Comparison of ENCODE assay signal across 1 cellular context in genomic region chr22:20807315-20807752, GRCh38.
TF ChIP-seq lines count a peak whose summit lies in the region.

No MANE protein-coding gene starts in this region.

TF ChIP-seq in K562, 482 proteins besides CTCF, POLR2A, EP300 and RAD21 (continued from another document and continues in another):
- TF ChIP-seq EWSR1 (IDR thresholded peaks at IDR 0.05; ENCODE audit: borderline replicate concordance, low read depth, partially characterized antibody) (no peak), TEAD4 (IDR thresholded peaks at IDR 0.05; ENCODE audit: low read length) (0 out of 2 replicates have a peak, but pooled peaks have one; percentile 27), TEAD4 (CRISPR knock-in tag; IDR thresholded peaks at IDR 0.05; ENCODE audit: borderline replicate concordance) (no peak), FUS (optimal IDR thresholded peaks at IDR 0.05; ENCODE audit: low read depth, low read length) (no peak), MTA3 (IDR thresholded peaks at IDR 0.05; ENCODE audit: borderline replicate concordance) (0 out of 2 replicates have a peak, but pooled peaks have one; percentile 68), TEAD2 (tag; IDR thresholded peaks at IDR 0.05) (peak; percentile 68; the same call in 1 of the 2 replicates), FOSL1 (tag; conservative IDR thresholded peaks at IDR 0.05) (peak; percentile 96), PHB (CRISPR knock-in tag; IDR thresholded peaks at IDR 0.05) (0 out of 2 replicates have a peak, but pooled peaks have one; percentile 6), ZNF507 (tag; conservative IDR thresholded peaks at IDR 0.05) (no peak), RAD51 (IDR thresholded peaks at IDR 0.05; ENCODE audit: borderline replicate concordance, low read depth) (no peak), RBBP5 (IDR thresholded peaks at IDR 0.05; ENCODE audit: borderline replicate concordance, insufficient read depth, low read length, poor library complexity, severe bottlenecking) (peak; percentile 24), LCOR (CRISPR knock-in tag; IDR thresholded peaks at IDR 0.05) (no peak), RHOXF2B (CRISPR knock-in tag; conservative IDR thresholded peaks at IDR 0.05) (no peak), MAFG (tag; conservative IDR thresholded peaks at IDR 0.05) (peak; percentile 99), KDM5B (IDR thresholded peaks at IDR 0.05; ENCODE audit: insufficient replicate concordance, low read depth, low read length) (no peak), PTTG1 (tag; IDR thresholded peaks at IDR 0.05; ENCODE audit: low read depth) (no peak), MYNN (IDR thresholded peaks at IDR 0.05) (no peak), MYNN (CRISPR knock-in tag; IDR thresholded peaks at IDR 0.05) (no peak), ZNF197 (CRISPR knock-in tag; IDR thresholded peaks at IDR 0.05; ENCODE audit: low read depth) (no peak), NRF1 (conservative IDR thresholded peaks at IDR 0.05 in 1 of 2, IDR thresholded peaks at IDR 0.05 in 1 of 2) (0 out of 4 replicates have a peak, but pooled peaks of 1 of the 2 experiments have one; percentile 24), ZNF174 (CRISPR knock-in tag; IDR thresholded peaks at IDR 0.05) (no peak), TCFL5 (CRISPR knock-in tag; conservative IDR thresholded peaks at IDR 0.05) (no peak), YBX1 (IDR thresholded peaks at IDR 0.05) (no peak), KLF6 (CRISPR knock-in tag; IDR thresholded peaks at IDR 0.05; ENCODE audit: borderline replicate concordance) (no peak), HDAC6 (IDR thresholded peaks at IDR 0.05; ENCODE audit: low read depth, low read length) (0 out of 2 replicates have a peak, but pooled peaks have one; percentile 29), ZC3H8 (IDR thresholded peaks at IDR 0.05) (no peak), RREB1 (CRISPR knock-in tag; IDR thresholded peaks at IDR 0.05) (no peak), DNMT1 (IDR thresholded peaks at IDR 0.05) (no peak), HDAC8 (tag; IDR thresholded peaks at IDR 0.05) (peak; percentile 15; the same call in 1 of the 2 replicates), ZNF695 (CRISPR knock-in tag; IDR thresholded peaks at IDR 0.05) (no peak), NR2C1 (IDR thresholded peaks at IDR 0.05) (no peak), NR2C1 (tag; IDR thresholded peaks at IDR 0.05) (0 out of 2 replicates have a peak, but pooled peaks have one; percentile 41), NEUROD1 (IDR thresholded peaks at IDR 0.05; ENCODE audit: borderline replicate concordance, low read depth, low read length, partially characterized antibody) (peak; percentile 37), DDX20 (tag; IDR thresholded peaks at IDR 0.05; ENCODE audit: low read depth) (0 out of 2 replicates have a peak, but pooled peaks have one; percentile 13), JUNB (CRISPR knock-in tag; conservative IDR thresholded peaks at IDR 0.05) (peak; percentile 89), HNRNPK (IDR thresholded peaks at IDR 0.05; ENCODE audit: low read depth, low read length, poor library complexity, severe bottlenecking) (no peak), TOE1 (IDR thresholded peaks at IDR 0.05; ENCODE audit: borderline replicate concordance) (no peak), TOE1 (CRISPR knock-in tag; IDR thresholded peaks at IDR 0.05; ENCODE audit: borderline replicate concordance, low read depth) (peak; percentile 94; the same call in 1 of the 2 replicates), E2F1 (CRISPR knock-in tag; IDR thresholded peaks at IDR 0.05) (peak; percentile 58), ZNF146 (CRISPR knock-in tag; IDR thresholded peaks at IDR 0.05; ENCODE audit: unreplicated experiment) (no peak), ZFPM2 (CRISPR knock-in tag; IDR thresholded peaks at IDR 0.05) (no peak), FOXM1 (IDR thresholded peaks at IDR 0.05; ENCODE audit: low read depth) (no peak), FOXM1 (CRISPR knock-in tag; IDR thresholded peaks at IDR 0.05; ENCODE audit: low read depth) (no peak), DMBX1 (CRISPR knock-in tag; IDR thresholded peaks at IDR 0.05; ENCODE audit: borderline replicate concordance) (no peak; the same call in 1 of the 2 replicates), ARID1B (IDR thresholded peaks at IDR 0.05) (peak; percentile 68; the same call in 1 of the 2 replicates), KDM4B (IDR thresholded peaks at IDR 0.05; ENCODE audit: borderline replicate concordance in 2 of 2, low read depth in 1 of 2) (no peak), ERF (CRISPR knock-in tag; IDR thresholded peaks at IDR 0.05) (0 out of 2 replicates have a peak, but pooled peaks have one; percentile 43), FOXP4 (CRISPR knock-in tag; IDR thresholded peaks at IDR 0.05; ENCODE audit: borderline replicate concordance) (no peak), C11orf30 (IDR thresholded peaks at IDR 0.05; ENCODE audit: low read depth) (peak; percentile 99)
- TF ChIP-seq, protein P1, sequence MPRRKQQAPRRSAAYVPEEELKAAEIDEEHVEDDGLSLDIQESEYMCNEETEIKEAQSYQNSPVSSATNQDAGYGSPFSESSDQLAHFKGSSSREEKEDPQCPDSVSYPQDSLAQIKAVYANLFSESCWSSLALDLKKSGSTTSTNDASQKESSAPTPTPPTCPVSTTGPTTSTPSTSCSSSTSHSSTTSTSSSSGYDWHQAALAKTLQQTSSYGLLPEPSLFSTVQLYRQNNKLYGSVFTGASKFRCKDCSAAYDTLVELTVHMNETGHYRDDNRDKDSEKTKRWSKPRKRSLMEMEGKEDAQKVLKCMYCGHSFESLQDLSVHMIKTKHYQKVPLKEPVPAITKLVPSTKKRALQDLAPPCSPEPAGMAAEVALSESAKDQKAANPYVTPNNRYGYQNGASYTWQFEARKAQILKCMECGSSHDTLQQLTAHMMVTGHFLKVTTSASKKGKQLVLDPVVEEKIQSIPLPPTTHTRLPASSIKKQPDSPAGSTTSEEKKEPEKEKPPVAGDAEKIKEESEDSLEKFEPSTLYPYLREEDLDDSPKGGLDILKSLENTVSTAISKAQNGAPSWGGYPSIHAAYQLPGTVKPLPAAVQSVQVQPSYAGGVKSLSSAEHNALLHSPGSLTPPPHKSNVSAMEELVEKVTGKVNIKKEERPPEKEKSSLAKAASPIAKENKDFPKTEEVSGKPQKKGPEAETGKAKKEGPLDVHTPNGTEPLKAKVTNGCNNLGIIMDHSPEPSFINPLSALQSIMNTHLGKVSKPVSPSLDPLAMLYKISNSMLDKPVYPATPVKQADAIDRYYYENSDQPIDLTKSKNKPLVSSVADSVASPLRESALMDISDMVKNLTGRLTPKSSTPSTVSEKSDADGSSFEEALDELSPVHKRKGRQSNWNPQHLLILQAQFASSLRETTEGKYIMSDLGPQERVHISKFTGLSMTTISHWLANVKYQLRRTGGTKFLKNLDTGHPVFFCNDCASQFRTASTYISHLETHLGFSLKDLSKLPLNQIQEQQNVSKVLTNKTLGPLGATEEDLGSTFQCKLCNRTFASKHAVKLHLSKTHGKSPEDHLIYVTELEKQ (CRISPR knock-in tag; IDR thresholded peaks at IDR 0.05) = no peak
- TF ChIP-seq, protein P2, sequence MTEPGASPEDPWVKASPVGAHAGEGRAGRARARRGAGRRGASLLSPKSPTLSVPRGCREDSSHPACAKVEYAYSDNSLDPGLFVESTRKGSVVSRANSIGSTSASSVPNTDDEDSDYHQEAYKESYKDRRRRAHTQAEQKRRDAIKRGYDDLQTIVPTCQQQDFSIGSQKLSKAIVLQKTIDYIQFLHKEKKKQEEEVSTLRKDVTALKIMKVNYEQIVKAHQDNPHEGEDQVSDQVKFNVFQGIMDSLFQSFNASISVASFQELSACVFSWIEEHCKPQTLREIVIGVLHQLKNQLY (CRISPR knock-in tag; conservative IDR thresholded peaks at IDR 0.05) = peak in 1 of 2 experiments; percentile 76; a peak in 1 of 4 replicates
- TF ChIP-seq, protein P3, sequence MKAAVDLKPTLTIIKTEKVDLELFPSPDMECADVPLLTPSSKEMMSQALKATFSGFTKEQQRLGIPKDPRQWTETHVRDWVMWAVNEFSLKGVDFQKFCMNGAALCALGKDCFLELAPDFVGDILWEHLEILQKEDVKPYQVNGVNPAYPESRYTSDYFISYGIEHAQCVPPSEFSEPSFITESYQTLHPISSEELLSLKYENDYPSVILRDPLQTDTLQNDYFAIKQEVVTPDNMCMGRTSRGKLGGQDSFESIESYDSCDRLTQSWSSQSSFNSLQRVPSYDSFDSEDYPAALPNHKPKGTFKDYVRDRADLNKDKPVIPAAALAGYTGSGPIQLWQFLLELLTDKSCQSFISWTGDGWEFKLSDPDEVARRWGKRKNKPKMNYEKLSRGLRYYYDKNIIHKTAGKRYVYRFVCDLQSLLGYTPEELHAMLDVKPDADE (conservative IDR thresholded peaks at IDR 0.05; ENCODE audit: control insufficient read depth, low read depth, low read length) = no peak
- TF ChIP-seq, protein P4, sequence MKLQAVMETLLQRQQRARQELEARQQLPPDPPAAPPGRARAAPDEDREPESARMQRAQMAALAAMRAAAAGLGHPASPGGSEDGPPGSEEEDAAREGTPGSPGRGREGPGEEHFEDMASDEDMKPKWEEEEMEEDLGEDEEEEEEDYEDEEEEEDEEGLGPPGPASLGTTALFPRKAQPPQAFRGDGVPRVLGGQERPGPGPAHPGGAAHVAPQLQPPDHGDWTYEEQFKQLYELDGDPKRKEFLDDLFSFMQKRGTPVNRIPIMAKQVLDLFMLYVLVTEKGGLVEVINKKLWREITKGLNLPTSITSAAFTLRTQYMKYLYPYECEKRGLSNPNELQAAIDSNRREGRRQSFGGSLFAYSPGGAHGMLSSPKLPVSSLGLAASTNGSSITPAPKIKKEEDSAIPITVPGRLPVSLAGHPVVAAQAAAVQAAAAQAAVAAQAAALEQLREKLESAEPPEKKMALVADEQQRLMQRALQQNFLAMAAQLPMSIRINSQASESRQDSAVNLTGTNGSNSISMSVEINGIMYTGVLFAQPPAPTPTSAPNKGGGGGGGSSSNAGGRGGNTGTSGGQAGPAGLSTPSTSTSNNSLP (IDR thresholded peaks at IDR 0.05; ENCODE audit: borderline replicate concordance, low read depth, low read length) = no peak
